9 cellular contexts compared by ENCODE assay signal in the genomic region with DNA sequence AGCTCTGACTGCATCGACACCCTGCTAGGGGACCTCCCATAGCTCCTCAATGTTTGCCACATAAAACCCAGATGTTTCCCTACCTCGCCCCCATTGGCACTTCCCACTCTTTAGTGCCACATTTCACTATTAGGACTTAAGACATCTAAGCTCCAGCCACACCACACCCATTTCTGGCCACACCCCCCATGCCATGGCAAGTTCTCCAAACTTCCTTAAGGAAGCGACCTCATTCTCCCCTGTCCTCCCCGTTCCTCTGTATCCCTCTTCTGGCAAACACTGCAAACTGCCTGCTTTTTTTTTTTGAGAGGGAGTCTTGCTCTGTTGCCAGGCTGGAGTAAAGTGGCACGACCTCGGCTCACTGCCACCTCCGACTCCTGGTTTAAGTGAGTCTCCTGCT.
DNase-seq lines count a peak whose midpoint lies in the region; ATAC-seq, FAIRE-seq and TF ChIP-seq lines count a peak whose summit lies in the region.
"Had no signal": no experiment of that assay in that cellular context is flagged by ENCODE, and none has a peak within 500 bp of the region (broad histone marks: within the 10 kb centered on the region; RNA-seq: fewer than 3 reads in every experiment).

No MANE protein-coding gene starts in this region.

- H3K4me1 ChIP-seq in endothelial cell of umbilical vein (ENCODE audit: control insufficient read depth, extremely low read depth, insufficient read depth, low read length) = peaks cover 2% of the 10 kb centered on the region

- no peak overlapping the region for H3K4me3 ChIP-seq in endothelial cell of umbilical vein (replicated peaks in 1 of 3; ENCODE audit: insufficient read depth in 1 of 3, low read depth in 1 of 3, low read length in 3 of 3)

- no peak for ATAC-seq in activated naive CD4-positive, alpha-beta T cell treated with anti-CD3 and anti-CD28 coated beads, Interleukin-2, amount 50 U/mL, for 72 hours
- ATAC-seq in stimulated activated effector memory CD8-positive, alpha-beta T cell treated with anti-CD3 and anti-CD28 coated beads, Interleukin-12 subunit alpha, Interleukin-12 subunit beta, amount 100 ng/mL, for 72 hours = no peak
- ATAC-seq in GM19023 (IDR thresholded peaks at IDR 0.05; ENCODE audit: unreplicated experiment) = no peak

- no peak for DNase-seq in activated naive CD4-positive, alpha-beta T cell treated with anti-CD3 and anti-CD28 coated beads, Interleukin-2, amount 50 U/mL, for 72 hours (ENCODE audit: low spot score in 2 of 2)
- no peak for DNase-seq in activated naive CD4-positive, alpha-beta T cell treated with anti-CD3 and anti-CD28 coated beads, Interleukin-2, amount 10 ng/mL, durations not matched to agents 7 days and 5 days
- DNase-seq in RKO (ENCODE audit: low spot score) (peak; percentile 63), endothelial cell of umbilical vein (ENCODE audit: low read depth, low spot score) (peak; percentile 26), HPDE6-E6E7 (ENCODE audit: extremely low spot score) (no peak), DMS153 treated with DMSO at 0.1 percent for 48 hours (lab: John Stamatoyannopoulos, UW; ENCODE audit: unreplicated experiment) (no peak)
- DNase-seq in stimulated activated effector memory CD8-positive, alpha-beta T cell treated with anti-CD3 and anti-CD28 coated beads, Interleukin-12 subunit alpha, Interleukin-12 subunit beta, amount 100 ng/mL, for 72 hours (ENCODE audit: low spot score in 2 of 2) = no peak
- DNase-seq: NCI-H510A treated with DMSO at 0.1 percent for 48 hours had no signal

- peaks cover 44 to 85% of the 10 kb centered on the region in 2 donors for H3K36me3 Mint-ChIP-seq in activated naive CD4-positive, alpha-beta T cell treated with anti-CD3 and anti-CD28 coated beads, Interleukin-2, amount 50 U/mL, for 72 hours
- peaks cover 80% of the 10 kb centered on the region for H3K36me3 Mint-ChIP-seq in activated naive CD4-positive, alpha-beta T cell treated with anti-CD3 and anti-CD28 coated beads, Interleukin-2, amount 10 ng/mL, durations not matched to agents 7 days and 5 days
- no peaks in the 10 kb centered on the region for H3K36me3 Mint-ChIP-seq in stimulated activated effector memory CD8-positive, alpha-beta T cell treated with anti-CD3 and anti-CD28 coated beads, Interleukin-12 subunit alpha, Interleukin-12 subunit beta, amount 100 ng/mL, for 72 hours

- intact Hi-C loops in endothelial cell of umbilical vein (cut with micrococcal nuclease) = no loop called here

- no peaks in the 10 kb centered on the region for H3K27me3 Mint-ChIP-seq in activated naive CD4-positive, alpha-beta T cell treated with anti-CD3 and anti-CD28 coated beads, Interleukin-2, amount 10 ng/mL, durations not matched to agents 7 days and 5 days

- peaks cover 0 to 27% of the 10 kb centered on the region in 2 experiments for H3K36me3 ChIP-seq in endothelial cell of umbilical vein (ENCODE audit: control insufficient read depth in 2 of 2, extremely low read depth in 1 of 2, insufficient read depth in 2 of 2, low read length in 2 of 2)

- H3K9me3 ChIP-seq in endothelial cell of umbilical vein (replicated peaks; ENCODE audit: control insufficient read depth, insufficient read depth, low read length) = no peaks in the 10 kb centered on the region

- no peak overlapping the region for H3K4me3 Mint-ChIP-seq in activated naive CD4-positive, alpha-beta T cell treated with anti-CD3 and anti-CD28 coated beads, Interleukin-2, amount 10 ng/mL, durations not matched to agents 7 days and 5 days
- no peak overlapping the region for H3K4me3 Mint-ChIP-seq in stimulated activated effector memory CD8-positive, alpha-beta T cell treated with anti-CD3 and anti-CD28 coated beads, Interleukin-12 subunit alpha, Interleukin-12 subunit beta, amount 100 ng/mL, for 72 hours

- no peak overlapping the region for H3K9ac ChIP-seq in endothelial cell of umbilical vein (replicated peaks; ENCODE audit: extremely low read depth, insufficient read depth, low read length)

- peak overlapping the region; percentile 67 to 81 for H3K27ac Mint-ChIP-seq in activated naive CD4-positive, alpha-beta T cell treated with anti-CD3 and anti-CD28 coated beads, Interleukin-2, amount 50 U/mL, for 72 hours
- H3K27ac Mint-ChIP-seq in activated naive CD4-positive, alpha-beta T cell treated with anti-CD3 and anti-CD28 coated beads, Interleukin-2, amount 10 ng/mL, durations not matched to agents 7 days and 5 days = no peak overlapping the region
- H3K27ac Mint-ChIP-seq in stimulated activated effector memory CD8-positive, alpha-beta T cell treated with anti-CD3 and anti-CD28 coated beads, Interleukin-12 subunit alpha, Interleukin-12 subunit beta, amount 100 ng/mL, for 72 hours = peak overlapping the region; percentile 88

- H3K4me2 ChIP-seq in endothelial cell of umbilical vein (ENCODE audit: insufficient read depth, low read length) = no peak overlapping the region

- H3K27ac ChIP-seq in endothelial cell of umbilical vein (ENCODE audit: insufficient read depth, low read depth, low read length) = no peak overlapping the region

- POLR2A ChIA-PET in endothelial cell of umbilical vein (lab: Charles Lee) = no interaction called here

- CTCF ChIA-PET in activated naive CD4-positive, alpha-beta T cell treated with anti-CD3 and anti-CD28 coated beads, Interleukin-2, amount 10 ng/mL, durations not matched to agents 7 days and 5 days (lab: Charles Lee) = no interaction called here
- CTCF ChIA-PET in endothelial cell of umbilical vein (lab: Charles Lee) = interaction anchor here (1.1 to 1.4 kb wide), 3 partner anchors 11 to 13 kb away, joined by 5 to 6 read pairs (median 5); no protein-coding TSS in a partner anchor

- no peak for TF ChIP-seq POLR2A in endothelial cell of umbilical vein (IDR thresholded peaks at IDR 0.05; ENCODE audit: low read depth, low read length)

- H3K27me3 ChIP-seq in endothelial cell of umbilical vein (ENCODE audit: control insufficient read depth in 2 of 2, insufficient read depth in 2 of 2, low read length in 2 of 2) = no peaks in the 10 kb centered on the region

- BruUV-seq in endothelial cell of umbilical vein (replicated peaks; lab: Mats Ljungman, UMichigan) = no TSS peak

- no peak overlapping the region for H2AFZ ChIP-seq in endothelial cell of umbilical vein (ENCODE audit: low read depth, low read length)

- no peaks in the 10 kb centered on the region for H3K9me1 ChIP-seq in endothelial cell of umbilical vein (replicated peaks; ENCODE audit: control insufficient read depth, extremely low read depth, insufficient read depth, low read length)

- H3K9me3 Mint-ChIP-seq in activated naive CD4-positive, alpha-beta T cell treated with anti-CD3 and anti-CD28 coated beads, Interleukin-2, amount 50 U/mL, for 72 hours = peaks cover 0 to 5% of the 10 kb centered on the region in 2 donors
- H3K9me3 Mint-ChIP-seq in activated naive CD4-positive, alpha-beta T cell treated with anti-CD3 and anti-CD28 coated beads, Interleukin-2, amount 10 ng/mL, durations not matched to agents 7 days and 5 days = no peaks in the 10 kb centered on the region
- H3K9me3 Mint-ChIP-seq in stimulated activated effector memory CD8-positive, alpha-beta T cell treated with anti-CD3 and anti-CD28 coated beads, Interleukin-12 subunit alpha, Interleukin-12 subunit beta, amount 100 ng/mL, for 72 hours = no peaks in the 10 kb centered on the region

- no peak for TF ChIP-seq CTCF in endothelial cell of umbilical vein (IDR thresholded peaks at IDR 0.05; ENCODE audit: extremely low read depth in 1 of 2, insufficient read depth in 1 of 2, low read depth in 1 of 2, low read length in 2 of 2)

- dilution Hi-C loops in endothelial cell of umbilical vein (cut with MboI; ENCODE audit: extremely low pct_ligation_motif_present, low sequenced_read_pairs) = no loop called here

- H4K20me1 ChIP-seq in endothelial cell of umbilical vein (replicated peaks; ENCODE audit: control insufficient read depth, extremely low read depth, insufficient read depth, low read length) = no peaks in the 10 kb centered on the region

- no peaks in the 10 kb centered on the region for H3K79me2 ChIP-seq in endothelial cell of umbilical vein (ENCODE audit: control insufficient read depth, insufficient read depth, low read length)

- peaks cover 75% of the 10 kb centered on the region for H3K4me1 Mint-ChIP-seq in activated naive CD4-positive, alpha-beta T cell treated with anti-CD3 and anti-CD28 coated beads, Interleukin-2, amount 10 ng/mL, durations not matched to agents 7 days and 5 days
- H3K4me1 Mint-ChIP-seq in stimulated activated effector memory CD8-positive, alpha-beta T cell treated with anti-CD3 and anti-CD28 coated beads, Interleukin-12 subunit alpha, Interleukin-12 subunit beta, amount 100 ng/mL, for 72 hours = peaks cover 68% of the 10 kb centered on the region

- peak; percentile 53 for FAIRE-seq in endothelial cell of umbilical vein (lab: Jason Lieb, UNC)

TF ChIP-seq in endothelial cell of umbilical vein, 7 proteins besides CTCF, POLR2A, EP300 and RAD21:
- TF ChIP-seq, protein P1, sequence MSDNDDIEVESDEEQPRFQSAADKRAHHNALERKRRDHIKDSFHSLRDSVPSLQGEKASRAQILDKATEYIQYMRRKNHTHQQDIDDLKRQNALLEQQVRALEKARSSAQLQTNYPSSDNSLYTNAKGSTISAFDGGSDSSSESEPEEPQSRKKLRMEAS (IDR thresholded peaks at IDR 0.05; ENCODE audit: insufficient read depth, insufficient read length) = no peak
- TF ChIP-seq JUN (IDR thresholded peaks at IDR 0.05; ENCODE audit: borderline replicate concordance, insufficient read depth, insufficient read length, low read depth) (no peak), FOS (IDR thresholded peaks at IDR 0.05; ENCODE audit: borderline replicate concordance, insufficient read depth, low read length) (no peak), POLR2AphosphoS5 (IDR thresholded peaks at IDR 0.05; ENCODE audit: insufficient read depth, low read depth, low read length) (no peak), GATA2 (IDR thresholded peaks at IDR 0.05; ENCODE audit: insufficient read depth, insufficient read length, low read depth, low read length) (no peak), MYC (IDR thresholded peaks at IDR 0.05; ENCODE audit: low read depth, low read length) (no peak), EZH2 (IDR thresholded peaks at IDR 0.05; ENCODE audit: borderline replicate concordance, low read depth, low read length, severe bottlenecking) (no peak)

Comparison
In these comparisons a context has a peak if more than half of its experiments do, and no peak if none do; other contexts are left out.
1. DNase-seq: peak in RKO (single experiment) and endothelial cell of umbilical vein (single experiment); none in activated naive CD4-positive, alpha-beta T cell treated with anti-CD3 and anti-CD28 coated beads, Interleukin-2, amount 50 U/mL, for 72 hours (0 of 2), activated naive CD4-positive, alpha-beta T cell treated with anti-CD3 and anti-CD28 coated beads, Interleukin-2, amount 10 ng/mL, durations not matched to agents 7 days and 5 days (single experiment), stimulated activated effector memory CD8-positive, alpha-beta T cell treated with anti-CD3 and anti-CD28 coated beads, Interleukin-12 subunit alpha, Interleukin-12 subunit beta, amount 100 ng/mL, for 72 hours (0 of 2), HPDE6-E6E7 (single experiment) and DMS153 treated with DMSO at 0.1 percent for 48 hours (single experiment).